19 cellular contexts compared by ENCODE assay signal in the genomic region with DNA sequence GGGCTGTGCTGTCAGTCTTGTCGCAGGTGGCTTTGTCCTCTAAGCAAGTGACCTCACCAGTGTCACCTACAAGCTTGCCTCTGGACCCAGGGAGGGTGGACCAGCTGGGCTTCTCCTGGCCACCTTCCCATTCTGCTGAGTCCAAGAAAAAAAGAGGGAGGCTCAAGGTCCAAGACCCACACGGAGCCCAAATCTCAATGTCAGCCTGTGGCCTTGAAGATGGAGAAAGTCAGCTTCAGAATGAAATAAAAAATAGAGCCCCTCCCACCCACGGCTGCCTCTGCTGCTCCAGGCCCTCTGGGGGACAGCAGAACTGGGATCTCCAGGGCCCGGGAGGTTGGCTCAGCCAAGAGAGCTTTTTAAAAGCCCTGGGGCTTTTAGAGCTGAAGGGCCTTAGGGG.
DNase-seq lines count a peak whose midpoint lies in the region; ATAC-seq, FAIRE-seq and TF ChIP-seq lines count a peak whose summit lies in the region.
"Had no signal": no experiment of that assay in that cellular context is flagged by ENCODE, and none has a peak within 500 bp of the region (broad histone marks: within the 10 kb centered on the region; RNA-seq: fewer than 3 reads in every experiment).

No MANE protein-coding gene starts in this region.

- H3K27ac ChIP-seq in dorsolateral prefrontal cortex, result peak overlapping the region in 21 of 59 donors; percentile 1 to 84 (median 61)
- peak overlapping the region; percentile 60 for H3K27ac ChIP-seq in lower lobe of right lung
- H3K27ac ChIP-seq in gastrocnemius medialis, result peak overlapping the region; percentile 99 to 100 (median 99)
- H3K27ac ChIP-seq in upper lobe of left lung, result peak overlapping the region in 3 of 4 donors; percentile 61 to 78 (median 71)

- H3K9me3 ChIP-seq in lower lobe of right lung (no peaks in the 10 kb centered on the region), gastrocnemius medialis (no peaks in the 10 kb centered on the region), upper lobe of left lung (no peaks in the 10 kb centered on the region)
- H3K9me3 ChIP-seq: Peyer's patch, SK-N-SH had no signal

- no peak for TF ChIP-seq CTCF in dorsolateral prefrontal cortex (IDR thresholded peaks at IDR 0.05 in 54 of 56, conservative IDR thresholded peaks at IDR 0.05 in 2 of 56; ENCODE audit: low read depth in 1 of 56, partially characterized antibody in 56 of 56)
- TF ChIP-seq CTCF in lower lobe of right lung (IDR thresholded peaks at IDR 0.05), result no peak
- no peak for TF ChIP-seq CTCF in gastrocnemius medialis (IDR thresholded peaks at IDR 0.05 in 4 of 5, conservative IDR thresholded peaks at IDR 0.05 in 1 of 5)
- no peak for TF ChIP-seq CTCF in upper lobe of left lung (IDR thresholded peaks at IDR 0.05)

- no peak for TF ChIP-seq EP300 in upper lobe of left lung (IDR thresholded peaks at IDR 0.05)

- H3K36me3 ChIP-seq in lower lobe of right lung (peaks cover 86% of the 10 kb centered on the region), gastrocnemius medialis (peaks cover 0 to 29% of the 10 kb centered on the region in 2 donors), upper lobe of left lung (peaks cover 12 to 84% (median 48%) of the 10 kb centered on the region in 4 donors)

- in situ Hi-C loops in gastrocnemius medialis (cut with MboI; ENCODE audit: low sequenced_read_pairs in 4 of 4), result no loop called here

- TF ChIP-seq POLR2A in gastrocnemius medialis (IDR thresholded peaks at IDR 0.05), result no peak
- no peak for TF ChIP-seq POLR2A in upper lobe of left lung (IDR thresholded peaks at IDR 0.05)

- intact Hi-C loops in dorsolateral prefrontal cortex (cut with DNase I), result loop anchor here in 1 of 2 donors (2.0 kb wide), 1 partner anchor 18 kb away; no protein-coding TSS in a partner anchor
- intact Hi-C loops in lower lobe of right lung (cut with DNase I), result no loop called here
- intact Hi-C loops in gastrocnemius medialis (cut with DNase I; ENCODE audit: low total_unique reads), result no loop called here

- ATAC-seq in lower lobe of right lung (no peak), gastrocnemius medialis (peak; percentile 7 to 24), upper lobe of left lung (ENCODE audit: low FRiP score in 2 of 2) (no peak)
- ATAC-seq: sciatic nerve had no signal

- no peak for DNase-seq in dorsolateral prefrontal cortex
- DNase-seq in lower lobe of right lung, result no peak
- peak in 1 of 2 donors; percentile 78 for DNase-seq in gastrocnemius medialis
- no peak for DNase-seq in upper lobe of left lung
- DNase-seq in AG20443 (ENCODE audit: low spot score), result no peak
- no peak for DNase-seq in KG1 (lab: John Stamatoyannopoulos, UW)
- DNase-seq in DMS79 (lab: John Stamatoyannopoulos, UW), result no peak
- no peak for DNase-seq in frontal cortex (ENCODE audit: low spot score in 2 of 2)
- DNase-seq: activated CD4-positive, alpha-beta memory T cell treated with anti-CD3 and anti-CD28 coated beads for 36 hours; activated naive CD4-positive, alpha-beta T cell treated with Interleukin-2 at 50 U/mL for 16 hours; activated T-cell treated with anti-CD3 and anti-CD28 coated beads, Interleukin-2, amount 50 U/mL, for 24 hours; HFFc6; NCI-H1694 treated with DMSO at 0.1 percent for 48 hours; NCI-H345; Peyer's patch; SK-N-SH; stimulated activated CD4-positive, alpha-beta T cell treated with anti-CD3 and anti-CD28 coated beads, Interleukin-4, amount 100 ng/mL, for 4 hours had no signal

- H3K27me3 ChIP-seq in dorsolateral prefrontal cortex (no peaks in the 10 kb centered on the region), lower lobe of right lung (ENCODE audit: low read depth) (no peaks in the 10 kb centered on the region), gastrocnemius medialis (no peaks in the 10 kb centered on the region), upper lobe of left lung (no peaks in the 10 kb centered on the region)
- H3K27me3 ChIP-seq: Peyer's patch had no signal

- 58 to 62% methylated on average over 4 of the region's 4 CpGs for WGBS in upper lobe of left lung, 2 donors

- H3K4me3 ChIP-seq in dorsolateral prefrontal cortex, result peak overlapping the region in 32 of 59 donors; percentile 13 to 66 (median 51)
- H3K4me3 ChIP-seq in lower lobe of right lung, result peak overlapping the region; percentile 41
- peak overlapping the region; percentile 72 to 89 (median 81) for H3K4me3 ChIP-seq in gastrocnemius medialis
- no peak overlapping the region for H3K4me3 ChIP-seq in upper lobe of left lung
- H3K4me3 ChIP-seq: Peyer's patch had no signal

- H3K4me1 ChIP-seq in lower lobe of right lung (peaks cover 77% of the 10 kb centered on the region), gastrocnemius medialis (peaks cover 82 to 83% of the 10 kb centered on the region in 2 donors), upper lobe of left lung (peaks cover 52 to 64% (median 52%) of the 10 kb centered on the region in 4 donors)

- no peak for FAIRE-seq in frontal cortex (lab: Jason Lieb, UNC)
- FAIRE-seq: keratinocyte had no signal

Comparison
In these comparisons a context has a peak if more than half of its experiments do, and no peak if none do; other contexts are left out.
1. H3K4me3 ChIP-seq: peak in dorsolateral prefrontal cortex (32 of 59), lower lobe of right lung (single experiment) and gastrocnemius medialis (4 of 4); none in upper lobe of left lung (0 of 4).
2. ATAC-seq: peak in gastrocnemius medialis (2 of 2); none in lower lobe of right lung (0 of 2) and upper lobe of left lung (0 of 2).